In the genomic region with DNA sequence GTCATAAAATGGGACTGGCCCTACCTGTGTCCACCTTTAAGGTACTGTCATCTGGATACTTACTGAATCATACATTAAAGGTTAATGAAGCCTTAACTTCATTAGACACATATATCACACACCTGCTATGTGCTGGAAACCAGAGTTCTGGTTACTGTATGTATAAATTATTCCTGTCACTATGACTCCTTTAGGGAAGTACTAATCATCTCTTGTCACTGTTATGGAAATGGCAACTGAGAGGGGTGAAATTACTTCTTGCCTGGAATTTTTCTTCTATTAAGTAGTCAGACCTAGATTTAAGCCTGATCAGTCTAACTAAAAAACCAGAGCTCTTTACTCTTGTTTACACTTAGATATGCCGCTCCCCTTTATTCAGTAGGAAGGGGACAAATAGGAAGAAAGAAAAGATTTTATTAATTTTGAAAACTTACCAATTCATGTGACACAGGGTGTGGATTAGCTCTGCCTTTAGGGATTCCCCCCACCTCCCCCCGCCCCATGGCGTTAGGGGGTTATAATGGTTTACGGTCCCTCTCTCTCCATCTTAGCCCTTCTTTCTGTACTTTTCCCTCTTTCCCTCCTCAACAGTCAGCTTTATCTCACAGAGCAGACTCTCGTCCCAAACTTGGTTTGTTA, we compare ENCODE assay signal across 14 cellular contexts.
DNase-seq lines count a peak whose midpoint lies in the region; ATAC-seq and TF ChIP-seq lines count a peak whose summit lies in the region.
"Had no signal": no experiment of that assay in that cellular context is flagged by ENCODE, and none has a peak within 500 bp of the region (broad histone marks: within the 10 kb centered on the region; RNA-seq: fewer than 3 reads in every experiment).

No MANE protein-coding gene starts in this region.

- H3K4me1 Mint-ChIP-seq in dendritic cell treated with granulocyte-macrophage colony-stimulating factor and Interleukin-4, amounts not matched to agents 40 ng/mL and 50 ng/mL, for 4 days (ENCODE audit: low read depth): peaks cover 42% of the 10 kb centered on the region
- peaks cover 57% of the 10 kb centered on the region for H3K4me1 Mint-ChIP-seq in activated CD8-positive, alpha-beta memory T cell treated with anti-CD3 and anti-CD28 coated beads, Interleukin-2, amount 10 ng/mL, durations not matched to agents 7 days and 5 days

- H3K9me3 Mint-ChIP-seq in dendritic cell treated with granulocyte-macrophage colony-stimulating factor and Interleukin-4, amounts not matched to agents 40 ng/mL and 50 ng/mL, for 4 days: no peaks in the 10 kb centered on the region
- no peaks in the 10 kb centered on the region for H3K9me3 Mint-ChIP-seq in activated CD8-positive, alpha-beta memory T cell treated with anti-CD3 and anti-CD28 coated beads, Interleukin-2, amount 10 ng/mL, durations not matched to agents 7 days and 5 days (ENCODE audit: low read depth)
- H3K9me3 Mint-ChIP-seq: activated CD4-positive, alpha-beta memory T cell treated with anti-CD3 and anti-CD28 coated beads, Interleukin-2, amount 10 ng/mL, durations not matched to agents 7 days and 5 days had no signal

- H3K4me3 ChIP-seq in lung (no peak overlapping the region), skin epidermis (no peak overlapping the region)

- DNase-seq in CD1c-positive myeloid dendritic cell (ENCODE audit: extremely low spot score) (peak; percentile 52), lung (ENCODE audit: low spot score) (no peak), NCI-H2227 treated with DMSO at 0.1 percent for 48 hours (lab: John Stamatoyannopoulos, UW) (no peak), HPDE6-E6E7 (ENCODE audit: extremely low spot score) (no peak), medulla oblongata (ENCODE audit: extremely low spot score) (no peak)
- no peak for DNase-seq in activated CD8-positive, alpha-beta memory T cell treated with anti-CD3 and anti-CD28 coated beads, Interleukin-2, amount 10 ng/mL, durations not matched to agents 7 days and 5 days
- DNase-seq: activated CD4-positive, alpha-beta memory T cell treated with anti-CD3 and anti-CD28 coated beads, Interleukin-2, amount 10 ng/mL, durations not matched to agents 7 days and 5 days; BE2C; PC-3; trophoblast cell had no signal

- H3K36me3 Mint-ChIP-seq in dendritic cell treated with granulocyte-macrophage colony-stimulating factor and Interleukin-4, amounts not matched to agents 40 ng/mL and 50 ng/mL, for 4 days (ENCODE audit: low read depth): peaks cover 53% of the 10 kb centered on the region
- H3K36me3 Mint-ChIP-seq in activated CD8-positive, alpha-beta memory T cell treated with anti-CD3 and anti-CD28 coated beads, Interleukin-2, amount 10 ng/mL, durations not matched to agents 7 days and 5 days: peaks cover 43% of the 10 kb centered on the region

- peaks cover 23 to 26% of the 10 kb centered on the region in 2 donors for H3K36me3 ChIP-seq in lung (ENCODE audit: control insufficient read depth in 2 of 2, insufficient read depth in 2 of 2, low read length in 2 of 2)

- no peak for TF ChIP-seq CTCF in lung (IDR thresholded peaks at IDR 0.05; ENCODE audit: control extremely low read depth, extremely low read depth)

- H3K27ac Mint-ChIP-seq in dendritic cell treated with granulocyte-macrophage colony-stimulating factor and Interleukin-4, amounts not matched to agents 40 ng/mL and 50 ng/mL, for 4 days: peak overlapping the region; percentile 23
- H3K27ac Mint-ChIP-seq in activated CD8-positive, alpha-beta memory T cell treated with anti-CD3 and anti-CD28 coated beads, Interleukin-2, amount 10 ng/mL, durations not matched to agents 7 days and 5 days: no peak overlapping the region
- H3K27ac Mint-ChIP-seq: activated CD4-positive, alpha-beta memory T cell treated with anti-CD3 and anti-CD28 coated beads, Interleukin-2, amount 10 ng/mL, durations not matched to agents 7 days and 5 days had no signal

- H3K27ac ChIP-seq in lung (ENCODE audit: low read depth in 1 of 2, low read length in 1 of 2): peak overlapping the region; percentile 77 to 90
- H3K27ac ChIP-seq in skin epidermis: peak overlapping the region in 15 of 21 experiments; percentile 12 to 82 (median 73)
- H3K27ac ChIP-seq: HL-60, neutrophil had no signal

- no peak for ATAC-seq in lung (ENCODE audit: insufficient read depth, low FRiP score)
- no peak for ATAC-seq in activated CD8-positive, alpha-beta memory T cell treated with anti-CD3 and anti-CD28 coated beads, Interleukin-2, amount 10 ng/mL, durations not matched to agents 7 days and 5 days
- ATAC-seq: PC-3 had no signal

- no peaks in the 10 kb centered on the region for H3K27me3 Mint-ChIP-seq in dendritic cell treated with granulocyte-macrophage colony-stimulating factor and Interleukin-4, amounts not matched to agents 40 ng/mL and 50 ng/mL, for 4 days
- H3K27me3 Mint-ChIP-seq in activated CD8-positive, alpha-beta memory T cell treated with anti-CD3 and anti-CD28 coated beads, Interleukin-2, amount 10 ng/mL, durations not matched to agents 7 days and 5 days: no peaks in the 10 kb centered on the region
- H3K27me3 Mint-ChIP-seq: activated CD4-positive, alpha-beta memory T cell treated with anti-CD3 and anti-CD28 coated beads, Interleukin-2, amount 10 ng/mL, durations not matched to agents 7 days and 5 days had no signal

- intact Hi-C loops in dendritic cell treated with granulocyte-macrophage colony-stimulating factor and Interleukin-4, amounts not matched to agents 40 ng/mL and 50 ng/mL, for 4 days (cut with micrococcal nuclease): no loop called here

- no peak overlapping the region for H3K4me3 Mint-ChIP-seq in dendritic cell treated with granulocyte-macrophage colony-stimulating factor and Interleukin-4, amounts not matched to agents 40 ng/mL and 50 ng/mL, for 4 days
- no peak overlapping the region for H3K4me3 Mint-ChIP-seq in activated CD8-positive, alpha-beta memory T cell treated with anti-CD3 and anti-CD28 coated beads, Interleukin-2, amount 10 ng/mL, durations not matched to agents 7 days and 5 days
- H3K4me3 Mint-ChIP-seq: activated CD4-positive, alpha-beta memory T cell treated with anti-CD3 and anti-CD28 coated beads, Interleukin-2, amount 10 ng/mL, durations not matched to agents 7 days and 5 days had no signal

- WGBS in lung, 2 donors: 81 to 91% methylated on average over 5 of the region's 5 CpGs

- no peaks in the 10 kb centered on the region for H3K27me3 ChIP-seq in lung (ENCODE audit: control insufficient read depth, insufficient read depth)
- H3K27me3 ChIP-seq: BE2C, neutrophil had no signal

- H3K9me3 ChIP-seq in lung (ENCODE audit: control insufficient read depth in 2 of 2, insufficient read depth in 1 of 2, low read length in 1 of 2): no peaks in the 10 kb centered on the region
- H3K9me3 ChIP-seq: BE2C, neutrophil had no signal

- H3K4me1 ChIP-seq in lung (ENCODE audit: control insufficient read depth in 2 of 2, insufficient read depth in 2 of 2, low read length in 2 of 2): peaks cover 7 to 25% of the 10 kb centered on the region in 2 donors
- H3K4me1 ChIP-seq: BE2C had no signal

- CTCF ChIA-PET in activated CD8-positive, alpha-beta memory T cell treated with anti-CD3 and anti-CD28 coated beads, Interleukin-2, amount 10 ng/mL, durations not matched to agents 7 days and 5 days (lab: Charles Lee): interaction anchor here (1.0 kb wide), 1 partner anchor 24 kb away, joined by 3 read pairs; no protein-coding TSS in a partner anchor
